In the genomic region with DNA sequence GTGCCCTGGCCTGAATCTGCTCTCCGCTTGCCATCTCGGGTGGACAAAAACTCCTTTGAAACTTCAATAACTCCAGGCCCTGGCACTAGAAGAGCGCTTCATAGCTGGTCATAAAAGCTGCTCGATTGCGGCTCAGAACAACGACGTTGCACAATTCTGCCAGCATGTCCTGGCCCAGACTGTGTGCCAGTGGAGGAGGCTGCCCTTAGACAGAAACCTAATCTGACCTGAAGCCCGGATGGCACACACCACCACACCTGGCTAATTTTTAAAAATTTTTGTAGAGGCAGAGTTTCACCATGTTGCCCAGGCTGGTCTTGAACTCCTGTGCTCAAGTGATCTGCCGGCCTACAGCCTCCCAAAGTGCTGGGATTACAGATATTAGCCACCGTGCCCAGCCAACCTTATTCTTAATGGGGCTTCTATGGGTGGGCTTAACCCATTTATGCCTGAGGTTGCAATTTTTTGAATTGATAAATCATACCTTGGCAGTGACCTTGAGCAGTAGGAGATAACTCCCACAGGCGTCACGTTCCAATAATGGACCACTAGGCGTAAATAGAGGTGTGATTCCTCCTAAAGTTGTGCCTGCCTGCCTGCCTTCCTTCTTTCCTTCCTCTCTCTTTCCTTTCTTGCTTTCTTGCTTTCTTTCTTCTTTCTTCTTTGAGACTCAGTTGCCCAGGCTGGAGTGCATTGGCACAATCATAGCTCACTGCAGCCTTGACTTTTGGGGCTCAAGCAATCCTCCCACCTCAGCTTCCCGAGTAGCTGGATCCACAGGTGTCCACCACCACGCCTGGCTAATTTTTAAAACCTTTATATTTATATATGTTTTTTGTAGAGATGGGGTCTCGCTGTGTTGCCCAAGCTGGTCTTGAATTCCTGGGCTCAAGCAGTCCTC, we compare ENCODE assay signal across 11 cellular contexts. TPM values are rescaled to one million over a fixed set of nuclear protein-coding genes. Genes with fewer than 3 reads are reported as not detected.
DNase-seq lines count a peak whose midpoint lies in the region; ATAC-seq, FAIRE-seq and TF ChIP-seq lines count a peak whose summit lies in the region.
"Had no signal": no experiment of that assay in that cellular context is flagged by ENCODE, and none has a peak within 500 bp of the region (broad histone marks: within the 10 kb centered on the region; RNA-seq: fewer than 3 reads in every experiment).

No MANE protein-coding gene starts in this region.

- FAIRE-seq in D721Med (lab: Jason Lieb, UNC) = no peak
- FAIRE-seq: GM12892 had no signal

- intact Hi-C loops in colonic mucosa (cut with DNase I) = no loop called here

- CTCF ChIA-PET in activated naive CD4-positive, alpha-beta T cell treated with anti-CD3 and anti-CD28 coated beads, Interleukin-2, amount 10 ng/mL, durations not matched to agents 7 days and 5 days (lab: Charles Lee) = no interaction called here

- TF ChIP-seq CTCF in colonic mucosa (IDR thresholded peaks at IDR 0.05) (no peak), type B pancreatic cell (conservative IDR thresholded peaks at IDR 0.05) (no peak), D721Med (IDR thresholded peaks at IDR 0.05; ENCODE audit: insufficient read depth, missing control alignments) (no peak)

- H3K36me3 ChIP-seq in colonic mucosa (no peaks in the 10 kb centered on the region), mucosa of rectum (ENCODE audit: control insufficient read depth in 2 of 2, insufficient read depth in 2 of 2, low read length in 2 of 2) (no peaks in the 10 kb centered on the region)
- H3K36me3 ChIP-seq: BLaER1 had no signal

- H3K36me3 Mint-ChIP-seq in activated naive CD4-positive, alpha-beta T cell treated with anti-CD3 and anti-CD28 coated beads, Interleukin-2, amount 10 ng/mL, durations not matched to agents 7 days and 5 days = no peaks in the 10 kb centered on the region
- peaks cover 3% of the 10 kb centered on the region for H3K36me3 Mint-ChIP-seq in type B pancreatic cell

- ATAC-seq in HG03439 (IDR thresholded peaks at IDR 0.05; ENCODE audit: unreplicated experiment) (no peak), HG02763 (IDR thresholded peaks at IDR 0.05; ENCODE audit: unreplicated experiment) (no peak)

- peak overlapping the region; percentile 54 for H3K4me3 Mint-ChIP-seq in activated naive CD4-positive, alpha-beta T cell treated with anti-CD3 and anti-CD28 coated beads, Interleukin-2, amount 10 ng/mL, durations not matched to agents 7 days and 5 days
- peak overlapping the region; percentile 83 for H3K4me3 Mint-ChIP-seq in type B pancreatic cell

- H3K4me1 Mint-ChIP-seq in activated naive CD4-positive, alpha-beta T cell treated with anti-CD3 and anti-CD28 coated beads, Interleukin-2, amount 10 ng/mL, durations not matched to agents 7 days and 5 days = peaks cover 8% of the 10 kb centered on the region
- peaks cover 12% of the 10 kb centered on the region for H3K4me1 Mint-ChIP-seq in type B pancreatic cell (ENCODE audit: unreplicated experiment)

- H3K27me3 ChIP-seq in colonic mucosa (no peaks in the 10 kb centered on the region), mucosa of rectum (ENCODE audit: control insufficient read depth in 2 of 2, insufficient read depth in 2 of 2, low read length in 2 of 2) (no peaks in the 10 kb centered on the region)

- H3K27ac ChIP-seq in colonic mucosa = peak overlapping the region; percentile 81
- peak overlapping the region; percentile 76 to 90 for H3K27ac ChIP-seq in mucosa of rectum (ENCODE audit: low read depth in 2 of 2, low read length in 2 of 2)
- H3K27ac ChIP-seq: BLaER1 had no signal

- H3K9me3 ChIP-seq in colonic mucosa (no peaks in the 10 kb centered on the region), mucosa of rectum (ENCODE audit: control insufficient read depth in 2 of 2, low read length in 2 of 2) (no peaks in the 10 kb centered on the region)
- H3K9me3 ChIP-seq: BLaER1 had no signal

- peak overlapping the region; percentile 72 to 86 for H3K9ac ChIP-seq in colonic mucosa (ENCODE audit: low read depth in 2 of 2, low read length in 2 of 2)
- H3K9ac ChIP-seq in mucosa of rectum (ENCODE audit: low read depth in 1 of 2, low read length in 2 of 2) = peak overlapping the region; percentile 48 to 65
- H3K9ac ChIP-seq: BLaER1 had no signal

- no peak overlapping the region for H3K27ac Mint-ChIP-seq in activated naive CD4-positive, alpha-beta T cell treated with anti-CD3 and anti-CD28 coated beads, Interleukin-2, amount 10 ng/mL, durations not matched to agents 7 days and 5 days
- H3K27ac Mint-ChIP-seq in type B pancreatic cell = peak overlapping the region; percentile 82

- H3K4me3 ChIP-seq in colonic mucosa (no peak overlapping the region), mucosa of rectum (ENCODE audit: low read length in 2 of 2) (peak overlapping the region; percentile 25 to 59)
- H3K4me3 ChIP-seq: BLaER1 had no signal

- no peaks in the 10 kb centered on the region for H3K9me3 Mint-ChIP-seq in activated naive CD4-positive, alpha-beta T cell treated with anti-CD3 and anti-CD28 coated beads, Interleukin-2, amount 10 ng/mL, durations not matched to agents 7 days and 5 days
- H3K9me3 Mint-ChIP-seq in type B pancreatic cell = no peaks in the 10 kb centered on the region

- H3K27me3 Mint-ChIP-seq in activated naive CD4-positive, alpha-beta T cell treated with anti-CD3 and anti-CD28 coated beads, Interleukin-2, amount 10 ng/mL, durations not matched to agents 7 days and 5 days = peaks cover 78% of the 10 kb centered on the region
- H3K27me3 Mint-ChIP-seq in type B pancreatic cell = peaks cover 40% of the 10 kb centered on the region

- H3K4me1 ChIP-seq in colonic mucosa = no peaks in the 10 kb centered on the region
- peaks cover 4 to 13% of the 10 kb centered on the region in 2 donors for H3K4me1 ChIP-seq in mucosa of rectum (ENCODE audit: control insufficient read depth in 2 of 2, insufficient read depth in 2 of 2, low read length in 2 of 2)
- H3K4me1 ChIP-seq: BLaER1 had no signal

- DNase-seq in activated naive CD4-positive, alpha-beta T cell treated with anti-CD3 and anti-CD28 coated beads, Interleukin-2, amount 10 ng/mL, durations not matched to agents 7 days and 5 days = no peak
- no peak for DNase-seq in activated naive CD4-positive, alpha-beta T cell treated with anti-CD3 and anti-CD28 coated beads, Interleukin-2, amount 50 U/mL, for 16 hours
- DNase-seq in colonic mucosa (peak; percentile 60), type B pancreatic cell (ENCODE audit: extremely low spot score, unreplicated experiment) (no peak), D721Med (ENCODE audit: insufficient read length, low spot score) (no peak)
- DNase-seq: Karpas-422 had no signal

RNA-seq across cellular contexts. Expression of a gene that starts 1.1 kb away (rescaled TPM):
- total RNA-seq in colonic mucosa (10 to 100 TPM; 11.5 to 14.1 TPM), type B pancreatic cell (ENCODE audit: low replicate concordance) (142 and 428 TPM in 2 replicates)

RNA-seq across cellular contexts. Expression of a gene that starts 20.1 kb away (rescaled TPM):
- total RNA-seq in colonic mucosa (1 to 10 TPM in 1 of 2 donors, under 1 TPM in 1; 0.59 to 1.8 TPM), type B pancreatic cell (ENCODE audit: low replicate concordance) (0.71 and 0.92 TPM in 2 replicates)
